ENCODE assay signal across 7 cellular contexts in the genomic region with DNA sequence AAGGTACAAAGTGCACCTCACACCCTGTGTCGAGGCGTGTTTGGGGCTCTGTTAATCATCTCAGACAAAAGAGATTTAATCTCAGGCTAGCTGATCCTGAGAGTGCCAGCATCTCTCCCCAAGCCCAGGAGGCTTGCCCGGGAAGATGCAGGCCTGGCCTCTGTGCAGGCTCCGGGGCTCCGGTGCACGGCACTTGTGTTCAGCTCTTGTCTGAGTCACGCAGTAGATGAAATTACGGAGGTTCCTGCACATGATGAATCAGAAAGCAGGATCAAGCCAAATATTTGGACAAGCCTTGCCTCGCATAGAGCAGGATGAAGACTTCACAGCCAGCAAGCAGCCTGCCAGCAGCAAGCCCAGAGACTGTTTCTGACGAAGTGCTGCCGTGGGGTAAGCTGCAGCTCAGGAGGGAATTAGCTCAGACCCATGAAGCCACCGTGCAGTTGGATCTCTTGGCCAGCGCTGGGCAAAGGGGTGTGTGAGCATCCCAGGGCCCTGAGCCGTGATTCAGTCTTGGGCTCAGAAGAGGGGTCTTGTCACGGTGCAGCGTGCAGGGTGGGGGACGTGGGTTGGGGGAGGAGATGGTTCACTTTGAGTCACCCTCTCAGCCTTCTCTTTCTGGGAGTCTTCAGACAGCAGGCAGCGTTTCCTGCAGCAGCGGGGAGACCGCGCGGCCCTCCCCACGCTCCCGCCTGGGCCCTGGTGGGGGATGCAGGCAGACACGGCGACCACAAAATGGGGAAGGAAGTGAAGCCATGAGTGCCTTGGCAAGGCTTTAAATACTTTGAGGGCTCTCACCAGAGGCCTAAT.
DNase-seq lines count a peak whose midpoint lies in the region; ATAC-seq and TF ChIP-seq lines count a peak whose summit lies in the region.

No MANE protein-coding gene starts in this region.

- no peak for TF ChIP-seq CTCF in mucosa of descending colon (IDR thresholded peaks at IDR 0.05)

- H3K9me3 ChIP-seq in mucosa of descending colon (no peaks in the 10 kb centered on the region), aorta (ENCODE audit: control insufficient read depth, low read length) (no peaks in the 10 kb centered on the region)

- ATAC-seq in GM18519 (IDR thresholded peaks at IDR 0.05; ENCODE audit: low FRiP score, unreplicated experiment), result peak; percentile 39
- ATAC-seq in HG03108 (IDR thresholded peaks at IDR 0.05; ENCODE audit: unreplicated experiment), result peak; percentile 66
- peak; percentile 70 for ATAC-seq in mucosa of descending colon
- ATAC-seq in aorta (ENCODE audit: low FRiP score), result peak; percentile 82

- H3K4me3 ChIP-seq in mucosa of descending colon (no peak overlapping the region), aorta (ENCODE audit: low read length in 2 of 2) (no peak overlapping the region)

- intact Hi-C loops in mucosa of descending colon (cut with DNase I, micrococcal nuclease) (no loop called here), aorta (cut with DNase I) (loop anchor here in 1 of 2 donors (10.0 kb wide), 1 partner anchor 172 kb away; no protein-coding TSS in a partner anchor)

- peaks cover 9% of the 10 kb centered on the region for H3K4me1 ChIP-seq in mucosa of descending colon (ENCODE audit: low read depth)
- H3K4me1 ChIP-seq in aorta (ENCODE audit: control insufficient read depth in 1 of 2, insufficient read depth in 2 of 2, low read length in 2 of 2), result no peaks in the 10 kb centered on the region

- 43 to 44% methylated on average over 26 of the region's 26 CpGs for WGBS in aorta, 2 donors

- peak overlapping the region in 1 of 2 donors; percentile 14 for H3K27ac ChIP-seq in aorta (ENCODE audit: low read depth in 1 of 2, low read length in 2 of 2)

- peak; percentile 20 for DNase-seq in SKM-1 (lab: John Stamatoyannopoulos, UW; ENCODE audit: unreplicated experiment)
- peak; percentile 89 for DNase-seq in dermis blood vessel endothelial cell
- peak; percentile 43 to 68 (median 55) for DNase-seq in mucosa of descending colon
- DNase-seq in aorta, result peak; percentile 89 to 91
- no peak for DNase-seq in NCI-H82 (lab: John Stamatoyannopoulos, UW)

- H3K27me3 ChIP-seq in aorta (ENCODE audit: control insufficient read depth in 1 of 2, insufficient read depth in 2 of 2, low read length in 1 of 2), result no peaks in the 10 kb centered on the region

- H3K36me3 ChIP-seq in mucosa of descending colon (ENCODE audit: low read depth) (no peaks in the 10 kb centered on the region), aorta (ENCODE audit: control insufficient read depth in 1 of 2, insufficient read depth in 2 of 2, low read length in 1 of 2) (no peaks in the 10 kb centered on the region)
